17 cellular contexts compared by ENCODE assay signal in the genomic region with DNA sequence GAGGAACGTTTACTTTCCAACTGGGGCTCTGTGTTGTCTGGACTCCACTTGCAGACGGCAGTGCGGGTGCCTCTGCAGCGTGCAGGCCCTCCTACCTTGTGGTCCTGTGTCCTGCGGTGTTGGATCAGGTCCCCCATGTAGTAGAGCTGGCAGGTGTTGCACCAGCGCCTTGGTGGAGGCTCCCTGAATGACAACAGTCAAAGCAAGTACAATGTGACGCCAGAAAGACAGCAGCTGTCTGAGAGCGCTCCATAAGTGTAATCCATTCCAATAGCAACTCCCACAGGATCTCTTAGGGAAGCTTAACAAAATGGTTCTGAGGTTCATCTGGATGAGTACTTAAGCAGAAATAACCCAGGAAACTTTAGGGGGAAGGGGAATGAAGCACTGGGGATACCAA. TPM values are rescaled to one million over a fixed set of nuclear protein-coding genes. Genes with fewer than 3 reads are reported as not detected.
DNase-seq lines count a peak whose midpoint lies in the region; TF ChIP-seq lines count a peak whose summit lies in the region.
"Had no signal": no experiment of that assay in that cellular context is flagged by ENCODE, and none has a peak within 500 bp of the region (broad histone marks: within the 10 kb centered on the region; RNA-seq: fewer than 3 reads in every experiment).

No MANE protein-coding gene starts in this region.

- H3K4me1 Mint-ChIP-seq in glutamatergic neuron (ENCODE audit: low read depth, unreplicated experiment): peaks cover 20% of the 10 kb centered on the region

- H3K36me3 Mint-ChIP-seq in glutamatergic neuron (ENCODE audit: unreplicated experiment): peaks cover 5% of the 10 kb centered on the region

- no peak for TF ChIP-seq CTCF in glutamatergic neuron (IDR thresholded peaks at IDR 0.05; ENCODE audit: partially characterized antibody, unreplicated experiment)

- DNase-seq in NCI-H526 (lab: John Stamatoyannopoulos, UW): peak; percentile 7 to 58
- DNase-seq in NCI-H526 treated with DMSO at 0.1 percent for 48 hours (lab: John Stamatoyannopoulos, UW): no peak
- peak; percentile 92 for DNase-seq in NCI-H2171 (lab: John Stamatoyannopoulos, UW)
- DNase-seq in glutamatergic neuron: peak; percentile 46
- DNase-seq in superior temporal gyrus (ENCODE audit: extremely low spot score): peak; percentile 45
- no peak for DNase-seq in NCI-H510A treated with DMSO at 0.1 percent for 48 hours (lab: John Stamatoyannopoulos, UW)
- no peak for DNase-seq in NK-92 (lab: John Stamatoyannopoulos, UW; ENCODE audit: unreplicated experiment)
- no peak for DNase-seq in COR-L47 (lab: John Stamatoyannopoulos, UW)
- DNase-seq: 8988T, KBM-7, NCI-H1048, NCI-H187 treated with DMSO at 0.1 percent for 48 hours, NCI-H2227 treated with DMSO at 0.1 percent for 48 hours, NCI-H774, Peyer's patch, SHP77 treated with DMSO at 0.1 percent for 48 hours had no signal

- H3K27ac Mint-ChIP-seq in glutamatergic neuron (ENCODE audit: unreplicated experiment): peak overlapping the region; percentile 98

- H3K4me3 Mint-ChIP-seq in glutamatergic neuron (ENCODE audit: unreplicated experiment): peak overlapping the region; percentile 79

- H3K9me3 Mint-ChIP-seq in glutamatergic neuron (ENCODE audit: unreplicated experiment): peaks cover 6% of the 10 kb centered on the region

- H3K27me3 Mint-ChIP-seq in glutamatergic neuron (ENCODE audit: unreplicated experiment): no peaks in the 10 kb centered on the region

RNA-seq across cellular contexts. Expression of gene BBLN, which starts 9.9 kb away (rescaled TPM):
- 147 TPM for total RNA-seq in glutamatergic neuron (ENCODE audit: unreplicated experiment)

RNA-seq across cellular contexts. Expression of gene LCN2, which starts 20.7 kb away (rescaled TPM):
- not detected for total RNA-seq in glutamatergic neuron (ENCODE audit: unreplicated experiment)
- total RNA-seq: GM12878 had no signal

RNA-seq across cellular contexts. Expression of gene CIZ1, which starts 21.4 kb away (rescaled TPM):
- total RNA-seq in glutamatergic neuron (ENCODE audit: unreplicated experiment): 174 TPM

RNA-seq across cellular contexts. Expression of gene DNM1, which starts 33.3 kb away (rescaled TPM):
- 276 TPM for total RNA-seq in glutamatergic neuron (ENCODE audit: unreplicated experiment)

RNA-seq across cellular contexts. Expression of gene PTGES2, which starts 42.4 kb away (rescaled TPM):
- 85.1 TPM for total RNA-seq in glutamatergic neuron (ENCODE audit: unreplicated experiment)

Comparison
In these comparisons a context has a peak if more than half of its experiments do, and no peak if none do; other contexts are left out.
1. DNase-seq: peak in NCI-H526 (2 of 2), NCI-H2171 (single experiment), glutamatergic neuron (single experiment) and superior temporal gyrus (single experiment); none in NCI-H526 treated with DMSO at 0.1 percent for 48 hours (single experiment), NCI-H510A treated with DMSO at 0.1 percent for 48 hours (single experiment), NK-92 (single experiment) and COR-L47 (single experiment).